Comparison of ENCODE assay signal across 9 cellular contexts in genomic region chr1:192805832-192806323, GRCh38. TPM values are rescaled to one million over a fixed set of nuclear protein-coding genes. Genes with fewer than 3 reads are reported as not detected.
DNase-seq lines count a peak whose midpoint lies in the region; ATAC-seq and TF ChIP-seq lines count a peak whose summit lies in the region.
"Had no signal": no experiment of that assay in that cellular context is flagged by ENCODE, and none has a peak within 500 bp of the region (broad histone marks: within the 10 kb centered on the region; RNA-seq: fewer than 3 reads in every experiment).

No MANE protein-coding gene starts in this region.

- CTCF ChIA-PET in MCF 10A (lab: Yijun Ruan, JAX) = interaction anchor here (0.6 to 15.6 kb wide), 50 partner anchors 9 to 330 kb away, joined by 3 to 226 read pairs (median 6); partner anchors contain the start of genes RO60 and UCHL5
- CTCF ChIA-PET in PC-9 (lab: Charles Lee) = no interaction called here

- POLR2A ChIA-PET in MCF 10A (lab: Yijun Ruan, JAX) (interaction anchor here (0.7 to 13.7 kb wide), 14 partner anchors 9 to 332 kb away, joined by 3 to 421 read pairs (median 7); partner anchors contain the start of genes RO60 and UCHL5), PC-9 (lab: Charles Lee; ENCODE audit: unreplicated experiment) (no interaction called here)

- no peak overlapping the region for H3K4me3 Mint-ChIP-seq in MCF 10A (ENCODE audit: unreplicated experiment)

- no peaks in the 10 kb centered on the region for H3K27me3 Mint-ChIP-seq in MCF 10A (ENCODE audit: insufficient read depth, unreplicated experiment)
- H3K27me3 Mint-ChIP-seq: memory B cell had no signal

- H3K27ac ChIP-seq in breast epithelium = peak overlapping the region in 1 of 2 donors; percentile 11
- H3K27ac ChIP-seq in HL-60 (replicated peaks) = no peak overlapping the region
- H3K27ac ChIP-seq in PC-9 = no peak overlapping the region
- H3K27ac ChIP-seq in muscle layer of duodenum (ENCODE audit: low read length) = peak overlapping the region; percentile 97

- no peaks in the 10 kb centered on the region for H3K9me3 Mint-ChIP-seq in MCF 10A (ENCODE audit: unreplicated experiment)
- H3K9me3 Mint-ChIP-seq: memory B cell had no signal

- no peaks in the 10 kb centered on the region for H4K20me1 ChIP-seq in PC-9 (ENCODE audit: insufficient read depth)

- TF ChIP-seq POLR2A in breast epithelium (IDR thresholded peaks at IDR 0.05) = no peak

- peak; percentile 82 for TF ChIP-seq CTCF in MCF 10A (IDR thresholded peaks at IDR 0.05; ENCODE audit: unreplicated experiment)
- TF ChIP-seq CTCF in breast epithelium (IDR thresholded peaks at IDR 0.05) = peak in 1 of 3 donors; percentile 31
- peak; percentile 39 for TF ChIP-seq CTCF in HL-60 (IDR thresholded peaks at IDR 0.05; ENCODE audit: insufficient read depth, low read length)
- peak; percentile 76 for TF ChIP-seq CTCF in PC-9 (conservative IDR thresholded peaks at IDR 0.05)

- peak; percentile 18 for ATAC-seq in GM21390 (IDR thresholded peaks at IDR 0.05; ENCODE audit: unreplicated experiment)

- DNase-seq in MCF 10A (ENCODE audit: unreplicated experiment) = peak; percentile 97
- no peak for DNase-seq in breast epithelium (ENCODE audit: low spot score in 2 of 2)
- peak; percentile 89 to 95 for DNase-seq in HL-60 (ENCODE audit: low read depth in 1 of 2, low spot score in 1 of 2)
- peak in 1 of 2 experiments; percentile 84 for DNase-seq in PC-9
- peak; percentile 87 for DNase-seq in dedifferentiated amniotic fluid mesenchymal stem cell (ENCODE audit: extremely low spot score)
- no peak for DNase-seq in T-helper 9 cell

- H3K4me3 ChIP-seq in breast epithelium = no peak overlapping the region
- H3K4me3 ChIP-seq in HL-60 (replicated peaks; ENCODE audit: insufficient read depth, low read length) = no peak overlapping the region
- no peak overlapping the region for H3K4me3 ChIP-seq in PC-9
- H3K4me3 ChIP-seq in muscle layer of duodenum (ENCODE audit: low read depth in 1 of 2, low read length in 2 of 2) = no peak overlapping the region

- H2AFZ ChIP-seq in PC-9 = no peak overlapping the region

- H3K36me3 Mint-ChIP-seq in MCF 10A (ENCODE audit: insufficient read depth, unreplicated experiment) = peaks cover 24% of the 10 kb centered on the region
- H3K36me3 Mint-ChIP-seq: memory B cell had no signal

- H3K27ac Mint-ChIP-seq in MCF 10A (ENCODE audit: low read depth, unreplicated experiment) = no peak overlapping the region

- H3K36me3 ChIP-seq in breast epithelium (no peaks in the 10 kb centered on the region), PC-9 (ENCODE audit: low read depth) (no peaks in the 10 kb centered on the region), muscle layer of duodenum (ENCODE audit: control insufficient read depth in 1 of 2, insufficient read depth in 2 of 2, low read length in 2 of 2) (peaks cover 11 to 15% of the 10 kb centered on the region in 2 donors)

- H3K4me1 Mint-ChIP-seq in MCF 10A (ENCODE audit: insufficient read depth, unreplicated experiment) = peaks cover 17% of the 10 kb centered on the region

- no peaks in the 10 kb centered on the region for H3K79me2 ChIP-seq in PC-9 (ENCODE audit: low read depth)

- no peaks in the 10 kb centered on the region for H3K9me3 ChIP-seq in breast epithelium
- H3K9me3 ChIP-seq in PC-9 (ENCODE audit: insufficient read depth, low read depth) = no peaks in the 10 kb centered on the region
- H3K9me3 ChIP-seq in muscle layer of duodenum (ENCODE audit: control insufficient read depth in 1 of 2, low read length in 2 of 2) = no peaks in the 10 kb centered on the region

- BruUV-seq in MCF 10A (replicated peaks; lab: Mats Ljungman, UMichigan) (no TSS peak), PC-9 (replicated peaks; lab: Mats Ljungman, UMichigan) (no TSS peak)

- H3K4me1 ChIP-seq in breast epithelium (no peaks in the 10 kb centered on the region), PC-9 (replicated peaks; ENCODE audit: insufficient read depth) (peaks cover 17% of the 10 kb centered on the region), muscle layer of duodenum (ENCODE audit: control insufficient read depth in 1 of 2, insufficient read depth in 2 of 2, low read length in 2 of 2) (peaks cover 1 to 7% of the 10 kb centered on the region in 2 donors)

- H3F3A ChIP-seq in PC-9 (ENCODE audit: insufficient read depth, low read depth) = no peaks in the 10 kb centered on the region

- H3K9me2 ChIP-seq in PC-9 (ENCODE audit: insufficient read depth) = no peaks in the 10 kb centered on the region

- H3K4me2 ChIP-seq in PC-9 = no peak overlapping the region

- intact Hi-C loops in MCF 10A (cut with micrococcal nuclease) (loop anchor here (1.0 kb wide), 3 partner anchors 213 to 332 kb away; partner anchors contain the start of gene CDC73), breast epithelium (cut with DNase I; ENCODE audit: low total_unique reads) (no loop called here), PC-9 (cut with micrococcal nuclease; ENCODE audit: unreplicated experiment) (loop anchor here (5.0 to 10.0 kb wide), 3 partner anchors 104 to 329 kb away; no protein-coding TSS in a partner anchor)

- H3K27me3 ChIP-seq in breast epithelium = no peaks in the 10 kb centered on the region
- peaks cover 4% of the 10 kb centered on the region for H3K27me3 ChIP-seq in HL-60 (ENCODE audit: insufficient read depth, poor library complexity, severe bottlenecking)
- no peaks in the 10 kb centered on the region for H3K27me3 ChIP-seq in PC-9 (ENCODE audit: insufficient read depth, low read depth)
- no peaks in the 10 kb centered on the region for H3K27me3 ChIP-seq in muscle layer of duodenum (ENCODE audit: low read depth, low read length)

RNA-seq across cellular contexts. Expression of gene RGS2, which starts 3.0 kb away (rescaled TPM):
- total RNA-seq in MCF 10A (2022) (31.5 and 42.6 TPM in 2 replicates), breast epithelium (100 to 1,000 TPM in 1 of 3 donors, 10 to 100 TPM in 2; 45.9 to 753 (median 49.0) TPM), PC-9 (2021) (0.50 and 1.4 TPM in 2 replicates)

Comparison
In these comparisons a context has a peak if more than half of its experiments do, and no peak if none do; other contexts are left out.
1. DNase-seq: peak in MCF 10A (single experiment), HL-60 (2 of 2) and dedifferentiated amniotic fluid mesenchymal stem cell (single experiment); none in breast epithelium (0 of 2) and T-helper 9 cell (single experiment).
2. RNA of gene RGS2, which starts 3.0 kb away (total RNA-seq): 45.9 to 753 TPM in breast epithelium and 31.5 to 42.6 TPM in MCF 10A; 0.50 to 1.4 TPM in PC-9; every median in the first group is over 10 times any median in the second.